ENCODE assay signal across 18 cellular contexts in genomic region chr15:73755481-73755880, GRCh38. TPM values are rescaled to one million over a fixed set of nuclear protein-coding genes. Genes with fewer than 3 reads are reported as not detected.
A peak's percentile ranks its signal among the peaks of the same experiment; 100 is the strongest.
DNase-seq lines count a peak whose midpoint lies in the region; ATAC-seq, FAIRE-seq and TF ChIP-seq lines count a peak whose summit lies in the region.
"Had no signal": no experiment of that assay in that cellular context is flagged by ENCODE, and none has a peak within 500 bp of the region (broad histone marks: within the 10 kb centered on the region; RNA-seq: fewer than 3 reads in every experiment).

No MANE protein-coding gene starts in this region.

- H3K36me3 Mint-ChIP-seq in nephron (ENCODE audit: low read depth) = no peaks in the 10 kb centered on the region
- H3K36me3 Mint-ChIP-seq: T-cell had no signal

- WGBS in pancreas, 2 donors = 73 to 89% methylated on average over 5 of the region's 5 CpGs

- TF ChIP-seq CTCF in nephron (IDR thresholded peaks at IDR 0.05; ENCODE audit: unreplicated experiment in 3 of 3) (no peak), pancreas (IDR thresholded peaks at IDR 0.05) (no peak)

- H3K27ac Mint-ChIP-seq in nephron = no peak overlapping the region
- H3K27ac Mint-ChIP-seq: HFFc6, T-cell had no signal

- no peaks in the 10 kb centered on the region for H3K9me3 ChIP-seq in pancreas
- H3K9me3 ChIP-seq: BLaER1 treated with 17β-estradiol and CSF1 and Interleukin-3, amounts not matched to agents 10 nM and 100 nM had no signal

- H3K9me3 Mint-ChIP-seq in nephron = no peaks in the 10 kb centered on the region
- H3K9me3 Mint-ChIP-seq: HFFc6, T-cell had no signal

- H3K4me1 Mint-ChIP-seq in nephron = peaks cover 7% of the 10 kb centered on the region

- H3K4me3 Mint-ChIP-seq in nephron = peak overlapping the region; percentile 40 to 67 (median 41)
- H3K4me3 Mint-ChIP-seq: HFFc6, T-cell had no signal

- FAIRE-seq in pancreas (lab: Jason Lieb, UNC) = no peak

- ATAC-seq in pancreas (no peak), HG03095 (IDR thresholded peaks at IDR 0.05; ENCODE audit: unreplicated experiment) (no peak)
- ATAC-seq: T-cell had no signal

- no peak overlapping the region for H3K4me3 ChIP-seq in pancreas
- H3K4me3 ChIP-seq: BLaER1 treated with 17β-estradiol and CSF1 and Interleukin-3, amounts not matched to agents 10 nM and 100 nM; SJSA1 had no signal

- H3K36me3 ChIP-seq in pancreas = no peaks in the 10 kb centered on the region
- H3K36me3 ChIP-seq: BLaER1 treated with 17β-estradiol and CSF1 and Interleukin-3, amounts not matched to agents 10 nM and 100 nM; SJSA1 had no signal

- H3K27me3 ChIP-seq in pancreas = no peaks in the 10 kb centered on the region

- no peaks in the 10 kb centered on the region for H3K4me1 ChIP-seq in pancreas

- peak; percentile 16 for DNase-seq in DMS 273 (lab: John Stamatoyannopoulos, UW; ENCODE audit: unreplicated experiment)
- DNase-seq in DMS 273 treated with DMSO at 0.1 percent for 48 hours (lab: John Stamatoyannopoulos, UW) = no peak
- peak; percentile 44 for DNase-seq in NCI-H1105 treated with DMSO at 0.1 percent for 48 hours (lab: John Stamatoyannopoulos, UW)
- peak; percentile 3 for DNase-seq in OCI-M1 (lab: John Stamatoyannopoulos, UW)
- no peak for DNase-seq in pancreas
- no peak for DNase-seq in NCI-H524 (lab: John Stamatoyannopoulos, UW)
- DNase-seq: DMS53, GDM1, HFFc6, KBM-7, NCI-H187 treated with DMSO at 0.1 percent for 48 hours, T-cell had no signal

- H3K27me3 Mint-ChIP-seq in nephron (ENCODE audit: low read depth) = peaks cover 30% of the 10 kb centered on the region

- H3K27ac ChIP-seq in pancreas = no peak overlapping the region
- H3K27ac ChIP-seq: 22Rv1; BLaER1 treated with 17β-estradiol and CSF1 and Interleukin-3, amounts not matched to agents 10 nM and 100 nM; SJSA1 had no signal

- intact Hi-C loops in pancreas (cut with DNase I) = no loop called here

RNA-seq across cellular contexts. Expression of gene INSYN1, which starts 2.3 kb away (rescaled TPM):
- total RNA-seq in pancreas = 1 to 10 TPM in 4 of 6 donors, under 1 TPM in 2; 0.42 to 2.7 (median 1.6) TPM
- polyA plus RNA-seq in pancreas = 10 to 100 TPM in 1 of 2 donors, 1 to 10 TPM in 1; 6.0 to 28.2 TPM
- total RNA-seq: MCF 10A, SJSA1, T-cell had no signal

Comparison
In these comparisons a context has a peak if more than half of its experiments do, and no peak if none do; other contexts are left out.
1. DNase-seq: peak in DMS 273 (single experiment), NCI-H1105 treated with DMSO at 0.1 percent for 48 hours (single experiment) and OCI-M1 (single experiment); none in DMS 273 treated with DMSO at 0.1 percent for 48 hours (single experiment), pancreas (0 of 6) and NCI-H524 (0 of 2).